Comparison of ENCODE assay signal across 33 cellular contexts in the genomic region with DNA sequence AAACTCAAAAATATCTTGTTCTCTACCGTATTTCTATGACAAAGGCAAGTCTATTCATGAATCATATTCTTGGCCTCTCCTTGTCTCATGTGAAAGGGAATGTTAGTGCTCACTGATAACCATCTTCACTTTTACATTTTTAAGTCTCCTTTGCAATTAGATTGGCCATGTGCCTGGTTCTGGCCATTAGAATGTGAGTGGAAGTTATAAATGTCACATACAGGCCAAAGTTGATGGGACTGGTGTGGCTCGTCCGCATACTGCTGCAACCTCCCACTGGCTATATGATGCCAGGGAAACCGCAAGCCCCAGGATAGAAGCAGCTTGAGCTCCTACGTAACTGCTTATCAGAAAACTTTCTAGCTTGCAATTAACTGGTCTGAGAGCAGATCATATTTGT.
DNase-seq lines count a peak whose midpoint lies in the region; ATAC-seq, FAIRE-seq and TF ChIP-seq lines count a peak whose summit lies in the region.
"Had no signal": no experiment of that assay in that cellular context is flagged by ENCODE, and none has a peak within 500 bp of the region (broad histone marks: within the 10 kb centered on the region; RNA-seq: fewer than 3 reads in every experiment).

No MANE protein-coding gene starts in this region.

- dilution Hi-C loops in endothelial cell of umbilical vein (cut with MboI; ENCODE audit: extremely low pct_ligation_motif_present, low sequenced_read_pairs) = no loop called here

- H4K20me1 ChIP-seq in PC-3 (ENCODE audit: low read length) (no peaks in the 10 kb centered on the region), endothelial cell of umbilical vein (replicated peaks; ENCODE audit: control insufficient read depth, extremely low read depth, insufficient read depth, low read length) (no peaks in the 10 kb centered on the region)

- POLR2A ChIA-PET in PC-3 (lab: Charles Lee; ENCODE audit: unreplicated experiment) = no interaction called here
- POLR2A ChIA-PET in endothelial cell of umbilical vein (lab: Charles Lee) = no interaction called here
- POLR2A ChIA-PET in activated CD8-positive, alpha-beta T cell treated with anti-CD3 and anti-CD28 coated beads, Interleukin-2, amount 10 ng/mL, durations not matched to agents 7 days and 5 days (lab: Charles Lee) = no interaction called here

- H3K4me2 ChIP-seq in PC-3 (ENCODE audit: low read length) (peak overlapping the region; percentile 56), endothelial cell of umbilical vein (ENCODE audit: insufficient read depth, low read length) (no peak overlapping the region)
- H3K4me2 ChIP-seq: KMS-11 had no signal

- peak overlapping the region; percentile 59 for H3K27ac ChIP-seq in PC-3 (ENCODE audit: low read length)
- H3K27ac ChIP-seq in endothelial cell of umbilical vein (ENCODE audit: insufficient read depth, low read depth, low read length) = no peak overlapping the region
- H3K27ac ChIP-seq: body of pancreas, esophagus muscularis mucosa, gastroesophageal sphincter, KMS-11, skin epidermis, suprapubic skin, upper lobe of right lung had no signal

- ATAC-seq in PC-3 = peak; percentile 73
- ATAC-seq in activated CD8-positive, alpha-beta T cell treated with anti-CD3 and anti-CD28 coated beads, Interleukin-2, amount 10 ng/mL, durations not matched to agents 7 days and 5 days = no peak
- ATAC-seq: activated CD8-positive, alpha-beta memory T cell treated with anti-CD3 and anti-CD28 coated beads, Interleukin-2, amount 10 ng/mL, durations not matched to agents 7 days and 5 days; activated naive CD8-positive, alpha-beta T cell treated with anti-CD3 and anti-CD28 coated beads, Interleukin-2, amount 50 U/mL, for 24 hours; activated T-cell treated with anti-CD3 and anti-CD28 coated beads, Interleukin-2, amount 50 U/mL, for 4 hours; body of pancreas; gastroesophageal sphincter; mucosa of descending colon; natural killer cell; upper lobe of right lung had no signal

- no peak overlapping the region for H3K27ac Mint-ChIP-seq in activated CD8-positive, alpha-beta T cell treated with anti-CD3 and anti-CD28 coated beads, Interleukin-2, amount 10 ng/mL, durations not matched to agents 7 days and 5 days
- H3K27ac Mint-ChIP-seq: activated CD8-positive, alpha-beta memory T cell treated with anti-CD3 and anti-CD28 coated beads, Interleukin-2, amount 10 ng/mL, durations not matched to agents 7 days and 5 days; activated naive CD8-positive, alpha-beta T cell treated with anti-CD3 and anti-CD28 coated beads, Interleukin-2, amount 50 U/mL, for 24 hours; natural killer cell had no signal

- peak overlapping the region; percentile 37; the same call in 1 of the 2 replicates for H3K4me3 ChIP-seq in PC-3 (ENCODE audit: low read length)
- H3K4me3 ChIP-seq in endothelial cell of umbilical vein (replicated peaks in 1 of 3; ENCODE audit: insufficient read depth in 1 of 3, low read depth in 1 of 3, low read length in 3 of 3) = no peak overlapping the region
- no peak overlapping the region for H3K4me3 ChIP-seq in retinal pigment epithelial cell (ENCODE audit: low read length)
- H3K4me3 ChIP-seq: body of pancreas, esophagus muscularis mucosa, gastroesophageal sphincter, lung, mucosa of descending colon, skin epidermis, suprapubic skin, upper lobe of right lung had no signal

- no peak overlapping the region for H3K4me3 Mint-ChIP-seq in activated CD8-positive, alpha-beta T cell treated with anti-CD3 and anti-CD28 coated beads, Interleukin-2, amount 10 ng/mL, durations not matched to agents 7 days and 5 days
- H3K4me3 Mint-ChIP-seq: activated CD8-positive, alpha-beta memory T cell treated with anti-CD3 and anti-CD28 coated beads, Interleukin-2, amount 10 ng/mL, durations not matched to agents 7 days and 5 days; activated naive CD8-positive, alpha-beta T cell treated with anti-CD3 and anti-CD28 coated beads, Interleukin-2, amount 50 U/mL, for 24 hours; activated T-cell treated with anti-CD3 and anti-CD28 coated beads, Interleukin-2, amount 50 U/mL, for 4 hours; natural killer cell had no signal

- no peak overlapping the region for H2AFZ ChIP-seq in PC-3 (ENCODE audit: low read length)
- no peak overlapping the region for H2AFZ ChIP-seq in endothelial cell of umbilical vein (ENCODE audit: low read depth, low read length)

- TF ChIP-seq POLR2A in H54 (IDR thresholded peaks at IDR 0.05; ENCODE audit: low read depth, low read length) = no peak
- no peak for TF ChIP-seq POLR2A in endothelial cell of umbilical vein (IDR thresholded peaks at IDR 0.05; ENCODE audit: low read depth, low read length)

- H3K36me3 Mint-ChIP-seq in activated CD8-positive, alpha-beta T cell treated with anti-CD3 and anti-CD28 coated beads, Interleukin-2, amount 10 ng/mL, durations not matched to agents 7 days and 5 days (ENCODE audit: low read depth) = no peaks in the 10 kb centered on the region
- H3K36me3 Mint-ChIP-seq: activated CD8-positive, alpha-beta memory T cell treated with anti-CD3 and anti-CD28 coated beads, Interleukin-2, amount 10 ng/mL, durations not matched to agents 7 days and 5 days; natural killer cell had no signal

- DNase-seq in H54 (ENCODE audit: insufficient read length, low spot score) = no peak
- peak; percentile 75 for DNase-seq in PC-3
- DNase-seq in endothelial cell of umbilical vein (ENCODE audit: low read depth, low spot score) = peak; percentile 1
- DNase-seq in retinal pigment epithelial cell (ENCODE audit: low read depth) = peak; percentile 48
- no peak for DNase-seq in SKM-1 (lab: John Stamatoyannopoulos, UW; ENCODE audit: unreplicated experiment)
- DNase-seq in stimulated activated CD4-positive, alpha-beta T cell treated with anti-CD3 and anti-CD28 coated beads, Interleukin-15, amount 100 ng/mL, for 24 hours = no peak
- no peak for DNase-seq in AG08396 (ENCODE audit: low spot score)
- DNase-seq in activated CD8-positive, alpha-beta T cell treated with anti-CD3 and anti-CD28 coated beads, Interleukin-2, amount 10 ng/mL, durations not matched to agents 7 days and 5 days = no peak
- DNase-seq: activated CD4-positive, CD25-positive, alpha-beta regulatory T cell; activated CD8-positive, alpha-beta memory T cell treated with anti-CD3 and anti-CD28 coated beads, Interleukin-2, amount 10 ng/mL, durations not matched to agents 7 days and 5 days; activated gamma-delta T cell treated with Interleukin-2 at 50 U/mL for 16 hours; activated naive CD8-positive, alpha-beta T cell treated with anti-CD3 and anti-CD28 coated beads, Interleukin-2, amount 50 U/mL, for 24 hours; activated T-cell treated with anti-CD3 and anti-CD28 coated beads, Interleukin-2, amount 50 U/mL, for 4 hours; Calu3; DMS79 treated with DMSO at 0.1 percent for 48 hours; mucosa of descending colon; natural killer cell; NCI-H1436 treated with DMSO at 0.1 percent for 48 hours; NCI-H345; NCI-H69; stimulated activated naive CD4-positive, alpha-beta T cell; upper lobe of right lung had no signal

- FAIRE-seq in H54 (lab: Jason Lieb, UNC) = peak; percentile 38
- no peak for FAIRE-seq in endothelial cell of umbilical vein (lab: Jason Lieb, UNC)
- FAIRE-seq: GM18507, GM19239, H1, TTC549 had no signal

- H3K4me1 ChIP-seq in PC-3 (ENCODE audit: insufficient read depth, low read length) (peaks cover 20% of the 10 kb centered on the region), endothelial cell of umbilical vein (ENCODE audit: control insufficient read depth, extremely low read depth, insufficient read depth, low read length) (no peaks in the 10 kb centered on the region)
- H3K4me1 ChIP-seq: body of pancreas, esophagus muscularis mucosa, gastroesophageal sphincter, suprapubic skin, upper lobe of right lung had no signal

- intact Hi-C loops in PC-3 (cut with micrococcal nuclease) (no loop called here), endothelial cell of umbilical vein (cut with micrococcal nuclease) (no loop called here)

- H3F3A ChIP-seq in PC-3 (ENCODE audit: low read length, unreplicated experiment) = no peaks in the 10 kb centered on the region

- CTCF ChIA-PET in PC-3 (lab: Charles Lee) (no interaction called here), endothelial cell of umbilical vein (lab: Charles Lee) (interaction anchor here (0.6 kb wide), 1 partner anchor 10 kb away, joined by 3 read pairs; no protein-coding TSS in a partner anchor)
- CTCF ChIA-PET in activated CD8-positive, alpha-beta T cell treated with anti-CD3 and anti-CD28 coated beads, Interleukin-2, amount 10 ng/mL, durations not matched to agents 7 days and 5 days (lab: Charles Lee) = no interaction called here

- H3K4me1 Mint-ChIP-seq in activated CD8-positive, alpha-beta T cell treated with anti-CD3 and anti-CD28 coated beads, Interleukin-2, amount 10 ng/mL, durations not matched to agents 7 days and 5 days (ENCODE audit: low read depth) = no peaks in the 10 kb centered on the region
- H3K4me1 Mint-ChIP-seq: activated CD8-positive, alpha-beta memory T cell treated with anti-CD3 and anti-CD28 coated beads, Interleukin-2, amount 10 ng/mL, durations not matched to agents 7 days and 5 days; activated naive CD8-positive, alpha-beta T cell treated with anti-CD3 and anti-CD28 coated beads, Interleukin-2, amount 50 U/mL, for 24 hours; natural killer cell had no signal

- no peaks in the 10 kb centered on the region for H3K27me3 Mint-ChIP-seq in activated CD8-positive, alpha-beta T cell treated with anti-CD3 and anti-CD28 coated beads, Interleukin-2, amount 10 ng/mL, durations not matched to agents 7 days and 5 days (ENCODE audit: low read depth)
- H3K27me3 Mint-ChIP-seq: activated CD8-positive, alpha-beta memory T cell treated with anti-CD3 and anti-CD28 coated beads, Interleukin-2, amount 10 ng/mL, durations not matched to agents 7 days and 5 days; activated naive CD8-positive, alpha-beta T cell treated with anti-CD3 and anti-CD28 coated beads, Interleukin-2, amount 50 U/mL, for 24 hours had no signal

- no peaks in the 10 kb centered on the region for H3K9me3 ChIP-seq in PC-3 (ENCODE audit: low read length)
- H3K9me3 ChIP-seq in endothelial cell of umbilical vein (replicated peaks; ENCODE audit: control insufficient read depth, insufficient read depth, low read length) = no peaks in the 10 kb centered on the region
- H3K9me3 ChIP-seq: body of pancreas, esophagus muscularis mucosa, gastroesophageal sphincter, mucosa of descending colon, suprapubic skin, upper lobe of right lung had no signal

- no peaks in the 10 kb centered on the region for H3K9me2 ChIP-seq in PC-3 (replicated peaks; ENCODE audit: low read length)

- H3K9me1 ChIP-seq in endothelial cell of umbilical vein (replicated peaks; ENCODE audit: control insufficient read depth, extremely low read depth, insufficient read depth, low read length) = no peaks in the 10 kb centered on the region

- H3K9me3 Mint-ChIP-seq in activated CD8-positive, alpha-beta T cell treated with anti-CD3 and anti-CD28 coated beads, Interleukin-2, amount 10 ng/mL, durations not matched to agents 7 days and 5 days (ENCODE audit: insufficient read depth) = no peaks in the 10 kb centered on the region
- H3K9me3 Mint-ChIP-seq: activated naive CD8-positive, alpha-beta T cell treated with anti-CD3 and anti-CD28 coated beads, Interleukin-2, amount 50 U/mL, for 24 hours had no signal

- H3K9ac ChIP-seq in PC-3 (ENCODE audit: low read length) (no peak overlapping the region), endothelial cell of umbilical vein (replicated peaks; ENCODE audit: extremely low read depth, insufficient read depth, low read length) (no peak overlapping the region)
- H3K9ac ChIP-seq: KMS-11 had no signal

- H3K36me3 ChIP-seq in PC-3 (ENCODE audit: low read depth, low read length) = no peaks in the 10 kb centered on the region
- no peaks in the 10 kb centered on the region for H3K36me3 ChIP-seq in endothelial cell of umbilical vein (ENCODE audit: control insufficient read depth in 2 of 2, extremely low read depth in 1 of 2, insufficient read depth in 2 of 2, low read length in 2 of 2)
- H3K36me3 ChIP-seq: esophagus muscularis mucosa, gastroesophageal sphincter, suprapubic skin, upper lobe of right lung had no signal

- BruUV-seq in PC-3 (replicated peaks; lab: Mats Ljungman, UMichigan) (no TSS peak), endothelial cell of umbilical vein (replicated peaks; lab: Mats Ljungman, UMichigan) (no TSS peak)

- TF ChIP-seq CTCF in PC-3 (conservative IDR thresholded peaks at IDR 0.05; ENCODE audit: low read depth, low read length) (no peak), endothelial cell of umbilical vein (IDR thresholded peaks at IDR 0.05; ENCODE audit: extremely low read depth in 1 of 2, insufficient read depth in 1 of 2, low read depth in 1 of 2, low read length in 2 of 2) (no peak), retinal pigment epithelial cell (conservative IDR thresholded peaks at IDR 0.05; ENCODE audit: low read depth, low read length) (no peak)

- no peaks in the 10 kb centered on the region for H3K27me3 ChIP-seq in PC-3 (ENCODE audit: low read length)
- no peaks in the 10 kb centered on the region for H3K27me3 ChIP-seq in endothelial cell of umbilical vein (ENCODE audit: control insufficient read depth in 2 of 2, insufficient read depth in 2 of 2, low read length in 2 of 2)
- H3K27me3 ChIP-seq: body of pancreas, esophagus muscularis mucosa, gastroesophageal sphincter, suprapubic skin, upper lobe of right lung had no signal

- H3K79me2 ChIP-seq in PC-3 (ENCODE audit: low read length) (no peaks in the 10 kb centered on the region), endothelial cell of umbilical vein (ENCODE audit: control insufficient read depth, insufficient read depth, low read length) (no peaks in the 10 kb centered on the region)

Comparison
In these comparisons a context has a peak if more than half of its experiments do, and no peak if none do; other contexts are left out.
1. DNase-seq: peak in PC-3 (single experiment), endothelial cell of umbilical vein (single experiment) and retinal pigment epithelial cell (single experiment); none in H54 (single experiment), SKM-1 (single experiment), stimulated activated CD4-positive, alpha-beta T cell treated with anti-CD3 and anti-CD28 coated beads, Interleukin-15, amount 100 ng/mL, for 24 hours (single experiment), AG08396 (single experiment) and activated CD8-positive, alpha-beta T cell treated with anti-CD3 and anti-CD28 coated beads, Interleukin-2, amount 10 ng/mL, durations not matched to agents 7 days and 5 days (single experiment).